In genomic region chr1:5427026-5427613, GRCh38 we compare ENCODE assay signal across 21 cellular contexts.
DNase-seq lines count a peak whose midpoint lies in the region; ATAC-seq and TF ChIP-seq lines count a peak whose summit lies in the region.
"Had no signal": no experiment of that assay in that cellular context is flagged by ENCODE, and none has a peak within 500 bp of the region (broad histone marks: within the 10 kb centered on the region; RNA-seq: fewer than 3 reads in every experiment).

No MANE protein-coding gene starts in this region.

- H3K27me3 ChIP-seq in SK-N-SH (ENCODE audit: insufficient read depth): no peaks in the 10 kb centered on the region
- no peaks in the 10 kb centered on the region for H3K27me3 ChIP-seq in WERI-Rb-1 (ENCODE audit: insufficient read depth, low read depth, severe bottlenecking)
- H3K27me3 ChIP-seq: BLaER1 treated with 17β-estradiol and CSF1 and Interleukin-3, amounts not matched to agents 10 nM and 100 nM had no signal

- CTCF ChIA-PET in SK-N-SH (lab: Yijun Ruan, JAX): interaction anchor here (0.8 to 2.0 kb wide), 4 partner anchors 22 to 649 kb away, joined by 3 to 5 read pairs (median 3); no protein-coding TSS in a partner anchor

- peaks cover 0 to 80% of the 10 kb centered on the region in 2 experiments; a peak in 2 of 4 replicates for H3K4me1 ChIP-seq in SK-N-SH (ENCODE audit: control insufficient read depth in 1 of 2, insufficient read depth in 2 of 2, low read depth in 1 of 2, low read length in 1 of 2)

- no peak overlapping the region for H3K4me2 ChIP-seq in SK-N-SH
- H3K4me2 ChIP-seq: BLaER1 treated with 17β-estradiol and CSF1 and Interleukin-3, amounts not matched to agents 10 nM and 100 nM had no signal

- no peaks in the 10 kb centered on the region for H3F3A ChIP-seq in SK-N-SH (replicated peaks; ENCODE audit: insufficient read depth)

- peak; percentile 14; the same call in 1 of the 2 replicates for TF ChIP-seq RAD21 in SK-N-SH (IDR thresholded peaks at IDR 0.05; ENCODE audit: low read length)

- POLR2A ChIA-PET in SK-N-SH (lab: Yijun Ruan, JAX): no interaction called here

- H2AFZ ChIP-seq in SK-N-SH (ENCODE audit: low read depth): no peak overlapping the region

- H3K36me3 ChIP-seq in SK-N-SH (replicated peaks in 1 of 2; ENCODE audit: control insufficient read depth in 1 of 2, insufficient read depth in 2 of 2, low read length in 1 of 2) (no peaks in the 10 kb centered on the region), WERI-Rb-1 (no peaks in the 10 kb centered on the region)
- H3K36me3 ChIP-seq: BLaER1 treated with 17β-estradiol and CSF1 and Interleukin-3, amounts not matched to agents 10 nM and 100 nM had no signal

- no peaks in the 10 kb centered on the region for H3K79me2 ChIP-seq in SK-N-SH (ENCODE audit: insufficient read depth)

- peak overlapping the region in 1 of 2 experiments; percentile 76; a peak in 1 of 4 replicates for H3K27ac ChIP-seq in SK-N-SH (ENCODE audit: low read depth in 2 of 2, low read length in 1 of 2)
- H3K27ac ChIP-seq in WERI-Rb-1: no peak overlapping the region
- H3K27ac ChIP-seq: BLaER1 treated with 17β-estradiol and CSF1 and Interleukin-3, amounts not matched to agents 10 nM and 100 nM had no signal

- H3K4me3 ChIP-seq in SK-N-SH (ENCODE audit: low read depth in 2 of 2, low read length in 1 of 2): no peak overlapping the region
- no peak overlapping the region for H3K4me3 ChIP-seq in WERI-Rb-1 (ENCODE audit: low read depth, low read length)
- H3K4me3 ChIP-seq: BLaER1 treated with 17β-estradiol and CSF1 and Interleukin-3, amounts not matched to agents 10 nM and 100 nM had no signal

- H3K9me2 ChIP-seq in SK-N-SH: no peaks in the 10 kb centered on the region

- no peak for TF ChIP-seq EP300 in SK-N-SH (IDR thresholded peaks at IDR 0.05; ENCODE audit: borderline replicate concordance in 1 of 2, low read depth in 1 of 2, low read length in 1 of 2)

- ATAC-seq in SK-N-SH treated with all-trans-retinoic acid at 6 μM for 48 hours (no peak), GM21717 (IDR thresholded peaks at IDR 0.05; ENCODE audit: unreplicated experiment) (no peak)

- WGBS in SK-N-SH (ENCODE audit: low lambda C conversion rate): 42% methylated on average over 5 of the region's 9 CpGs

- no peak overlapping the region for H3K9ac ChIP-seq in SK-N-SH
- H3K9ac ChIP-seq: BLaER1 treated with 17β-estradiol and CSF1 and Interleukin-3, amounts not matched to agents 10 nM and 100 nM had no signal

- no peak for TF ChIP-seq CTCF in SK-N-SH (IDR thresholded peaks at IDR 0.05)
- peak; percentile 79 for TF ChIP-seq CTCF in WERI-Rb-1 (IDR thresholded peaks at IDR 0.05; ENCODE audit: low read depth, low read length)

- H4K20me1 ChIP-seq in SK-N-SH (ENCODE audit: insufficient read depth): no peaks in the 10 kb centered on the region

- DNase-seq in SK-N-SH (no peak), WERI-Rb-1 (peak; percentile 45), iPS-NIHi7 (ENCODE audit: extremely low spot score) (peak; percentile 61), NCI-H69 (lab: John Stamatoyannopoulos, UW) (no peak), COLO668 (lab: John Stamatoyannopoulos, UW; ENCODE audit: unreplicated experiment) (no peak)
- DNase-seq: 8988T; CD4-positive, alpha-beta memory T cell; GDM1; HCEC 1CT; MM.1S; NCI-H1048; NCI-H1417 treated with DMSO at 0.1 percent for 48 hours; NCI-H187; NCI-H2107; NCI-H446 treated with DMSO at 0.1 percent for 48 hours; NCI-H526 treated with DMSO at 0.1 percent for 48 hours; SIG-M5; T-helper 1 cell had no signal

- H3K9me3 ChIP-seq in SK-N-SH: no peaks in the 10 kb centered on the region
- no peaks in the 10 kb centered on the region for H3K9me3 ChIP-seq in WERI-Rb-1 (ENCODE audit: severe bottlenecking)
- H3K9me3 ChIP-seq: BLaER1 treated with 17β-estradiol and CSF1 and Interleukin-3, amounts not matched to agents 10 nM and 100 nM had no signal

TF ChIP-seq in SK-N-SH, 30 proteins besides CTCF, POLR2A, EP300 and RAD21:
- TF ChIP-seq RXRA (IDR thresholded peaks at IDR 0.05; ENCODE audit: borderline replicate concordance, low read depth): no peak
- no peak for TF ChIP-seq SIN3A (IDR thresholded peaks at IDR 0.05; ENCODE audit: borderline replicate concordance, low read depth, low read length)
- no peak for TF ChIP-seq FOSL2 (IDR thresholded peaks at IDR 0.05; ENCODE audit: borderline replicate concordance, low read depth)
- TF ChIP-seq FOXJ3 (CRISPR knock-in tag; IDR thresholded peaks at IDR 0.05): no peak
- no peak for TF ChIP-seq ELF1 (IDR thresholded peaks at IDR 0.05)

TF ChIP-seq in SK-N-SH treated with all-trans-retinoic acid at 6 μM for 48 hours, 23 proteins besides CTCF, POLR2A, EP300 and RAD21:
- no peak for TF ChIP-seq ESRRG (CRISPR knock-in tag; IDR thresholded peaks at IDR 0.05)
- TF ChIP-seq, protein P1, sequence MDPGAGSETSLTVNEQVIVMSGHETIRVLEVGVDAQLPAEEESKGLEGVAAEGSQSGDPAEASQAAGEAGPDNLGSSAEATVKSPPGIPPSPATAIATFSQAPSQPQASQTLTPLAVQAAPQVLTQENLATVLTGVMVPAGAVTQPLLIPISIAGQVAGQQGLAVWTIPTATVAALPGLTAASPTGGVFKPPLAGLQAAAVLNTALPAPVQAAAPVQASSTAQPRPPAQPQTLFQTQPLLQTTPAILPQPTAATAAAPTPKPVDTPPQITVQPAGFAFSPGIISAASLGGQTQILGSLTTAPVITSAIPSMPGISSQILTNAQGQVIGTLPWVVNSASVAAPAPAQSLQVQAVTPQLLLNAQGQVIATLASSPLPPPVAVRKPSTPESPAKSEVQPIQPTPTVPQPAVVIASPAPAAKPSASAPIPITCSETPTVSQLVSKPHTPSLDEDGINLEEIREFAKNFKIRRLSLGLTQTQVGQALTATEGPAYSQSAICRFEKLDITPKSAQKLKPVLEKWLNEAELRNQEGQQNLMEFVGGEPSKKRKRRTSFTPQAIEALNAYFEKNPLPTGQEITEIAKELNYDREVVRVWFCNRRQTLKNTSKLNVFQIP (CRISPR knock-in tag; IDR thresholded peaks at IDR 0.05; ENCODE audit: borderline replicate concordance, low read depth): no peak
- TF ChIP-seq, protein P2, sequence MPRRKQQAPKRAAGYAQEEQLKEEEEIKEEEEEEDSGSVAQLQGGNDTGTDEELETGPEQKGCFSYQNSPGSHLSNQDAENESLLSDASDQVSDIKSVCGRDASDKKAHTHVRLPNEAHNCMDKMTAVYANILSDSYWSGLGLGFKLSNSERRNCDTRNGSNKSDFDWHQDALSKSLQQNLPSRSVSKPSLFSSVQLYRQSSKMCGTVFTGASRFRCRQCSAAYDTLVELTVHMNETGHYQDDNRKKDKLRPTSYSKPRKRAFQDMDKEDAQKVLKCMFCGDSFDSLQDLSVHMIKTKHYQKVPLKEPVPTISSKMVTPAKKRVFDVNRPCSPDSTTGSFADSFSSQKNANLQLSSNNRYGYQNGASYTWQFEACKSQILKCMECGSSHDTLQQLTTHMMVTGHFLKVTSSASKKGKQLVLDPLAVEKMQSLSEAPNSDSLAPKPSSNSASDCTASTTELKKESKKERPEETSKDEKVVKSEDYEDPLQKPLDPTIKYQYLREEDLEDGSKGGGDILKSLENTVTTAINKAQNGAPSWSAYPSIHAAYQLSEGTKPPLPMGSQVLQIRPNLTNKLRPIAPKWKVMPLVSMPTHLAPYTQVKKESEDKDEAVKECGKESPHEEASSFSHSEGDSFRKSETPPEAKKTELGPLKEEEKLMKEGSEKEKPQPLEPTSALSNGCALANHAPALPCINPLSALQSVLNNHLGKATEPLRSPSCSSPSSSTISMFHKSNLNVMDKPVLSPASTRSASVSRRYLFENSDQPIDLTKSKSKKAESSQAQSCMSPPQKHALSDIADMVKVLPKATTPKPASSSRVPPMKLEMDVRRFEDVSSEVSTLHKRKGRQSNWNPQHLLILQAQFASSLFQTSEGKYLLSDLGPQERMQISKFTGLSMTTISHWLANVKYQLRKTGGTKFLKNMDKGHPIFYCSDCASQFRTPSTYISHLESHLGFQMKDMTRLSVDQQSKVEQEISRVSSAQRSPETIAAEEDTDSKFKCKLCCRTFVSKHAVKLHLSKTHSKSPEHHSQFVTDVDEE (CRISPR knock-in tag; IDR thresholded peaks at IDR 0.05): no peak
- TF ChIP-seq ZNF8 (CRISPR knock-in tag; IDR thresholded peaks at IDR 0.05): no peak
- TF ChIP-seq GLIS3 (CRISPR knock-in tag; IDR thresholded peaks at IDR 0.05): no peak
- no peak for TF ChIP-seq ZNF565 (CRISPR knock-in tag; conservative IDR thresholded peaks at IDR 0.05; ENCODE audit: low read depth)
- no peak for TF ChIP-seq ZNF70 (CRISPR knock-in tag; IDR thresholded peaks at IDR 0.05)
- no peak for TF ChIP-seq RARB (CRISPR knock-in tag; IDR thresholded peaks at IDR 0.05)
- no peak for TF ChIP-seq PPARA (CRISPR knock-in tag; IDR thresholded peaks at IDR 0.05; ENCODE audit: borderline replicate concordance)

Comparison
In these comparisons a context has a peak if more than half of its experiments do, and no peak if none do; other contexts are left out.
1. DNase-seq: peak in WERI-Rb-1 (single experiment) and iPS-NIHi7 (single experiment); none in SK-N-SH (single experiment), NCI-H69 (single experiment) and COLO668 (single experiment).